18 cellular contexts compared by ENCODE assay signal in the genomic region with DNA sequence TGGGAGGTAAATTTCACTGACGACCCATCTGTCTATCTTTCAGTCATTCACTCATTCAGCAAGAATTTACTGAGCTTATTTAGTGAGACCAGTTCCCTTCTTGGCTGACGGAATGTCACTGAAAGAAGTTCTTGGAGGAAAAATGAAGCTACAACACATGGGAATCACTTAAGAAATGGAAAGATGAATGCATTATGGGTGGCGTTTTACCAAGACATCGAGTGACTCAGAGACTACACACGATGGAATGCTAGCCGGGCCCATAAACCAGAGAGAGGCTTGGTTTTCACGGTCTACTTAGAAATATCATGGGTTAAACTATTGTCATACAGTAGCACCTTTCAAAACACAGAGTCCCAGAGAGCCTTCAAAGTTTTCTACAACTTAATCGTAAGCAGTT.
DNase-seq lines count a peak whose midpoint lies in the region; ATAC-seq and TF ChIP-seq lines count a peak whose summit lies in the region.
"Had no signal": no experiment of that assay in that cellular context is flagged by ENCODE, and none has a peak within 500 bp of the region (broad histone marks: within the 10 kb centered on the region; RNA-seq: fewer than 3 reads in every experiment).

No MANE protein-coding gene starts in this region.

- peak overlapping the region; percentile 61 for H3K27ac ChIP-seq in vagina

- no peaks in the 10 kb centered on the region for H3K27me3 ChIP-seq in vagina

- TF ChIP-seq CTCF in vagina (IDR thresholded peaks at IDR 0.05): no peak

- H3K9me3 ChIP-seq in vagina: no peaks in the 10 kb centered on the region
- H3K9me3 ChIP-seq: HAP-1 had no signal

- ATAC-seq in SK-N-SH treated with all-trans-retinoic acid at 6 μM for 48 hours (peak; percentile 87), HG02642 (IDR thresholded peaks at IDR 0.05; ENCODE audit: poor library complexity, unreplicated experiment) (no peak)
- ATAC-seq: activated CD4-positive, CD25-positive, alpha-beta regulatory T cell treated with anti-CD3 and anti-CD28 coated beads, Interleukin-2, amount 50 U/mL, for 24 hours; activated naive CD8-positive, alpha-beta T cell treated with anti-CD3 and anti-CD28 coated beads, Interleukin-2, amount 50 U/mL, for 24 hours; activated T-helper 17 cell treated with anti-CD3 and anti-CD28 coated beads, Interleukin-2, amount 50 U/mL, for 72 hours; left lobe of liver; Right ventricle myocardium inferior had no signal

- intact Hi-C loops in vagina (cut with DNase I) (no loop called here), cardiac septum (cut with DNase I) (no loop called here)

- DNase-seq in GM04504 (ENCODE audit: low read depth) (peak; percentile 94), fibroblast of peridontal ligament (ENCODE audit: extremely low read depth) (peak; percentile 85), vagina (ENCODE audit: extremely low spot score in 2 of 2) (no peak), cardiac septum (ENCODE audit: low spot score) (no peak), superior temporal gyrus (ENCODE audit: extremely low spot score) (no peak)
- DNase-seq: activated naive CD8-positive, alpha-beta T cell treated with anti-CD3 and anti-CD28 coated beads, Interleukin-2, amount 50 U/mL, for 24 hours; DMS153; effector memory CD4-positive, alpha-beta T cell; NCI-H187 treated with DMSO at 0.1 percent for 48 hours; NCI-H446; T-helper 2 cell had no signal

- H3K36me3 ChIP-seq in vagina: no peaks in the 10 kb centered on the region
- H3K36me3 ChIP-seq: HAP-1 had no signal

- no peak overlapping the region for H3K4me3 ChIP-seq in vagina
- H3K4me3 ChIP-seq: HAP-1 had no signal

- peaks cover 60% of the 10 kb centered on the region for H3K4me1 ChIP-seq in vagina
- H3K4me1 ChIP-seq: HAP-1 had no signal

- no peak for TF ChIP-seq POLR2A in vagina (IDR thresholded peaks at IDR 0.05)

TF ChIP-seq in SK-N-SH treated with all-trans-retinoic acid at 6 μM for 48 hours, 23 proteins besides CTCF, POLR2A, EP300 and RAD21:
- TF ChIP-seq, protein P1, sequence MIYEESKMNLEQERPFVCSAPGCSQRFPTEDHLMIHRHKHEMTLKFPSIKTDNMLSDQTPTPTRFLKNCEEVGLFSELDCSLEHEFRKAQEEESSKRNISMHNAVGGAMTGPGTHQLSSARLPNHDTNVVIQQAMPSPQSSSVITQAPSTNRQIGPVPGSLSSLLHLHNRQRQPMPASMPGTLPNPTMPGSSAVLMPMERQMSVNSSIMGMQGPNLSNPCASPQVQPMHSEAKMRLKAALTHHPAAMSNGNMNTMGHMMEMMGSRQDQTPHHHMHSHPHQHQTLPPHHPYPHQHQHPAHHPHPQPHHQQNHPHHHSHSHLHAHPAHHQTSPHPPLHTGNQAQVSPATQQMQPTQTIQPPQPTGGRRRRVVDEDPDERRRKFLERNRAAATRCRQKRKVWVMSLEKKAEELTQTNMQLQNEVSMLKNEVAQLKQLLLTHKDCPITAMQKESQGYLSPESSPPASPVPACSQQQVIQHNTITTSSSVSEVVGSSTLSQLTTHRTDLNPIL (CRISPR knock-in tag; IDR thresholded peaks at IDR 0.05; ENCODE audit: low read depth): peak; percentile 38; the same call in 1 of the 2 replicates
- TF ChIP-seq ISL1 (CRISPR knock-in tag; IDR thresholded peaks at IDR 0.05): peak; percentile 49
- no peak for TF ChIP-seq BACH2 (CRISPR knock-in tag; IDR thresholded peaks at IDR 0.05; ENCODE audit: borderline replicate concordance)
TF ChIP-seq in SK-N-SH treated with all-trans-retinoic acid at 6 μM for 48 hours: peak in this region for 2.

Comparison
In these comparisons a context has a peak if more than half of its experiments do, and no peak if none do; other contexts are left out.
1. DNase-seq: peak in GM04504 (single experiment) and fibroblast of peridontal ligament (single experiment); none in vagina (0 of 2), cardiac septum (single experiment) and superior temporal gyrus (single experiment).